In the genomic region with DNA sequence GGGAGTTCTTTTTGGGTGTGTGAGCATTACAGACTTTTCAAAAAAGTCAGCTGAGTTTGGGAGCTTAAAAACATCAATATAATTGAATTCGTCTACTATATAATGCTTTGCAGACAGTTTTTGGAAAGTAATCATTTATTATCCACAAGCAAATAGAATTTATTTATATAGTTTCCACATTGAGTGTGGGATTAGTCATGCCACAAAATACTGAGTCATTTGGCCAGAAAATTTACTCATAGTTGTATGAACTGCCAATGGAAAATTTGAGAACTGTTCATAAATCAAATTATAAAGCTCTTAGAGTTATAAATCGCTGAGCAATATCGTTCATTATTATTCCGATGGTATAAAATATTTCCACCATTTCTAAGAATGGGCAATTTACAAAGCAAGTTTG, we compare ENCODE assay signal across 17 cellular contexts. TPM values are rescaled to one million over a fixed set of nuclear protein-coding genes. Genes with fewer than 3 reads are reported as not detected.
DNase-seq lines count a peak whose midpoint lies in the region; TF ChIP-seq lines count a peak whose summit lies in the region.
"Had no signal": no experiment of that assay in that cellular context is flagged by ENCODE, and none has a peak within 500 bp of the region (broad histone marks: within the 10 kb centered on the region; RNA-seq: fewer than 3 reads in every experiment).

No MANE protein-coding gene starts in this region.

- DNase-seq in MCF 10A (ENCODE audit: unreplicated experiment) (peak; percentile 54), breast epithelium (ENCODE audit: low spot score in 2 of 2) (no peak), SK-N-SH (no peak), fibroblast of mammary gland (ENCODE audit: low read depth) (peak; percentile 86), inferior parietal cortex (ENCODE audit: extremely low spot score) (no peak), DMS79 treated with DMSO at 0.1 percent for 48 hours (lab: John Stamatoyannopoulos, UW) (no peak), DMS153 (lab: John Stamatoyannopoulos, UW) (no peak), NCI-H524 treated with DMSO at 0.1 percent for 48 hours (lab: John Stamatoyannopoulos, UW) (no peak)
- DNase-seq: activated CD4-positive, alpha-beta memory T cell treated with anti-CD3 and anti-CD28 coated beads for 36 hours; activated T-cell treated with anti-CD3 and anti-CD28 coated beads, Interleukin-2, amount 50 U/mL, for 48 hours; Kasumi-1; NCI-H1694 treated with DMSO at 0.1 percent for 48 hours; NCI-H510A treated with DMSO at 0.1 percent for 48 hours; occipital lobe had no signal

- peak; percentile 76 to 98 for TF ChIP-seq EP300 in SK-N-SH (IDR thresholded peaks at IDR 0.05; ENCODE audit: borderline replicate concordance in 1 of 2, low read depth in 1 of 2, low read length in 1 of 2)

- H3K9me3 Mint-ChIP-seq in MCF 10A (ENCODE audit: unreplicated experiment): no peaks in the 10 kb centered on the region
- H3K9me3 Mint-ChIP-seq: activated CD4-positive, alpha-beta memory T cell treated with anti-CD3 and anti-CD28 coated beads for 36 hours; type B pancreatic cell had no signal

- H3K9me2 ChIP-seq in SK-N-SH: no peaks in the 10 kb centered on the region

- H4K20me1 ChIP-seq in SK-N-SH (ENCODE audit: insufficient read depth): no peaks in the 10 kb centered on the region

- TF ChIP-seq POLR2A in breast epithelium (IDR thresholded peaks at IDR 0.05): no peak

- H3K9me3 ChIP-seq in breast epithelium (no peaks in the 10 kb centered on the region), SK-N-SH (no peaks in the 10 kb centered on the region)

- no peaks in the 10 kb centered on the region for H3K36me3 Mint-ChIP-seq in MCF 10A (ENCODE audit: insufficient read depth, unreplicated experiment)
- H3K36me3 Mint-ChIP-seq: activated CD4-positive, alpha-beta memory T cell treated with anti-CD3 and anti-CD28 coated beads for 36 hours; type B pancreatic cell had no signal

- H3K4me1 Mint-ChIP-seq in MCF 10A (ENCODE audit: insufficient read depth, unreplicated experiment): peaks cover 13% of the 10 kb centered on the region

- WGBS in SK-N-SH (ENCODE audit: low lambda C conversion rate): 12% methylated on average over 4 of the region's 4 CpGs

- no peak overlapping the region for H3K4me3 Mint-ChIP-seq in MCF 10A (ENCODE audit: unreplicated experiment)
- H3K4me3 Mint-ChIP-seq: activated CD4-positive, alpha-beta memory T cell treated with anti-CD3 and anti-CD28 coated beads for 36 hours; type B pancreatic cell had no signal

- no peaks in the 10 kb centered on the region for H3K36me3 ChIP-seq in breast epithelium
- no peaks in the 10 kb centered on the region for H3K36me3 ChIP-seq in SK-N-SH (replicated peaks in 1 of 2; ENCODE audit: control insufficient read depth in 1 of 2, insufficient read depth in 2 of 2, low read length in 1 of 2)

- no peaks in the 10 kb centered on the region for H3K4me1 ChIP-seq in breast epithelium
- H3K4me1 ChIP-seq in SK-N-SH (ENCODE audit: control insufficient read depth in 1 of 2, insufficient read depth in 2 of 2, low read depth in 1 of 2, low read length in 1 of 2): peaks cover 0 to 47% of the 10 kb centered on the region in 2 experiments

- intact Hi-C loops in MCF 10A (cut with micrococcal nuclease): loop anchor here (10.0 kb wide), 1 partner anchor 255 kb away; no protein-coding TSS in a partner anchor
- intact Hi-C loops in breast epithelium (cut with DNase I; ENCODE audit: low total_unique reads): loop anchor here (10.0 kb wide), 1 partner anchor 295 kb away; no protein-coding TSS in a partner anchor

- H3K27me3 Mint-ChIP-seq in MCF 10A (ENCODE audit: insufficient read depth, unreplicated experiment): no peaks in the 10 kb centered on the region

- TF ChIP-seq RAD21 in SK-N-SH (IDR thresholded peaks at IDR 0.05; ENCODE audit: low read length): no peak

- no TSS peak for BruUV-seq in MCF 10A (replicated peaks; lab: Mats Ljungman, UMichigan)

- no peak overlapping the region for H3K27ac Mint-ChIP-seq in MCF 10A (ENCODE audit: low read depth, unreplicated experiment)
- H3K27ac Mint-ChIP-seq: activated CD4-positive, alpha-beta memory T cell treated with anti-CD3 and anti-CD28 coated beads for 36 hours; type B pancreatic cell had no signal

- TF ChIP-seq CTCF in MCF 10A (IDR thresholded peaks at IDR 0.05; ENCODE audit: unreplicated experiment) (no peak), breast epithelium (IDR thresholded peaks at IDR 0.05) (no peak), SK-N-SH (IDR thresholded peaks at IDR 0.05) (no peak), fibroblast of mammary gland (conservative IDR thresholded peaks at IDR 0.05; ENCODE audit: control insufficient read depth, insufficient read depth, low read depth, low read length) (no peak)

- H2AFZ ChIP-seq in SK-N-SH (ENCODE audit: low read depth): no peak overlapping the region

- H3K27ac ChIP-seq in breast epithelium (no peak overlapping the region), SK-N-SH (ENCODE audit: low read depth in 2 of 2, low read length in 1 of 2) (peak overlapping the region; percentile 76 to 94; a peak in 3 of 4 replicates)
- H3K27ac ChIP-seq: HL-60 had no signal

- peak overlapping the region; percentile 39; the same call in 1 of the 2 replicates for H3K9ac ChIP-seq in SK-N-SH

- H3K4me3 ChIP-seq in breast epithelium (no peak overlapping the region), SK-N-SH (ENCODE audit: low read depth in 2 of 2, low read length in 1 of 2) (no peak overlapping the region; a peak in 1 of 4 replicates), fibroblast of mammary gland (ENCODE audit: control insufficient read depth, low read depth, low read length) (no peak overlapping the region)
- H3K4me3 ChIP-seq: skin epidermis had no signal

- CTCF ChIA-PET in MCF 10A (lab: Yijun Ruan, JAX): interaction anchor here (1.0 to 15.8 kb wide), 4 partner anchors 36 to 354 kb away, joined by 5 to 154 read pairs (median 38); no protein-coding TSS in a partner anchor
- CTCF ChIA-PET in SK-N-SH (lab: Yijun Ruan, JAX): interaction anchor here (0.6 to 7.3 kb wide), 4 partner anchors 44 to 64 kb away, joined by 3 to 76 read pairs (median 5); no protein-coding TSS in a partner anchor

- H3K27me3 ChIP-seq in breast epithelium: no peaks in the 10 kb centered on the region
- H3K27me3 ChIP-seq in SK-N-SH (ENCODE audit: insufficient read depth): no peaks in the 10 kb centered on the region

- peaks cover 20% of the 10 kb centered on the region for H3K79me2 ChIP-seq in SK-N-SH (ENCODE audit: insufficient read depth)

- H3F3A ChIP-seq in SK-N-SH (replicated peaks; ENCODE audit: insufficient read depth): peaks cover 45% of the 10 kb centered on the region

- peak overlapping the region; percentile 77 for H3K4me2 ChIP-seq in SK-N-SH

- POLR2A ChIA-PET in MCF 10A (lab: Yijun Ruan, JAX) (interaction anchor here (0.9 to 1.8 kb wide), 7 partner anchors 9 to 91 kb away, joined by 3 to 5 read pairs (median 4); no protein-coding TSS in a partner anchor), SK-N-SH (lab: Yijun Ruan, JAX) (no interaction called here)

TF ChIP-seq in SK-N-SH, 30 proteins besides CTCF, POLR2A, EP300 and RAD21 (continues in another document):
- TF ChIP-seq PBX3 (IDR thresholded peaks at IDR 0.05) (peak; percentile 94), POLR2AphosphoS5 (IDR thresholded peaks at IDR 0.05; ENCODE audit: low read depth, low read length) (peak; percentile 82; the same call in 1 of the 2 replicates), RXRA (IDR thresholded peaks at IDR 0.05; ENCODE audit: borderline replicate concordance, low read depth) (peak; percentile 70; the same call in 1 of the 2 replicates), JUND (IDR thresholded peaks at IDR 0.05) (peak; percentile 95), FOXM1 (IDR thresholded peaks at IDR 0.05; ENCODE audit: low read depth) (peak; percentile 93), TEAD4 (IDR thresholded peaks at IDR 0.05; ENCODE audit: borderline replicate concordance, insufficient read depth) (peak; percentile 89), TAF1 (IDR thresholded peaks at IDR 0.05; ENCODE audit: borderline replicate concordance, low read depth, low read length) (no peak), SIN3A (IDR thresholded peaks at IDR 0.05; ENCODE audit: borderline replicate concordance, low read depth, low read length) (0 out of 2 replicates have a peak, but pooled peaks have one; percentile 51), RFX5 (IDR thresholded peaks at IDR 0.05; ENCODE audit: low read length) (no peak), EZH2phosphoT487 (IDR thresholded peaks at IDR 0.05; ENCODE audit: borderline replicate concordance, low read depth) (no peak), MXI1 (IDR thresholded peaks at IDR 0.05; ENCODE audit: low read depth, low read length) (no peak), NRF1 (IDR thresholded peaks at IDR 0.05; ENCODE audit: low read depth, low read length) (no peak), MEF2A (IDR thresholded peaks at IDR 0.05; ENCODE audit: borderline replicate concordance, low read depth) (peak; percentile 74), FOSL2 (IDR thresholded peaks at IDR 0.05; ENCODE audit: borderline replicate concordance, low read depth) (peak; percentile 96), NFIC (IDR thresholded peaks at IDR 0.05; ENCODE audit: borderline replicate concordance) (peak; percentile 95), YY1 (IDR thresholded peaks at IDR 0.05; ENCODE audit: low read depth) (no peak; the same call in 1 of the 2 replicates), TCF12 (IDR thresholded peaks at IDR 0.05) (peak; percentile 94)
- TF ChIP-seq, protein P1, sequence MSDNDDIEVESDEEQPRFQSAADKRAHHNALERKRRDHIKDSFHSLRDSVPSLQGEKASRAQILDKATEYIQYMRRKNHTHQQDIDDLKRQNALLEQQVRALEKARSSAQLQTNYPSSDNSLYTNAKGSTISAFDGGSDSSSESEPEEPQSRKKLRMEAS (IDR thresholded peaks at IDR 0.05; ENCODE audit: low read depth): 0 out of 2 replicates have a peak, but pooled peaks have one; percentile 18

RNA-seq across cellular contexts. Expression of gene BEND6, which starts 5.0 kb away (rescaled TPM):
- 2.1 and 4.2 TPM in 2 replicates for total RNA-seq in MCF 10A (2022)
- 1 to 10 TPM in 1 of 3 donors, under 1 TPM in 2; 0.33 to 1.0 (median 0.80) TPM for total RNA-seq in breast epithelium
- 6.9 and 9.2 TPM in 2 replicates for polyA plus RNA-seq in SK-N-SH (2012; rRNA removed)
- 11.7 and 14.4 TPM in 2 replicates for polyA plus RNA-seq in SK-N-SH (2012; cell fraction: cytosol; rRNA removed)
- 4.1 and 7.0 TPM in 2 replicates for polyA plus RNA-seq in SK-N-SH (2012; cell fraction: nucleus; rRNA removed)
- total RNA-seq: activated CD4-positive, alpha-beta memory T cell treated with anti-CD3 and anti-CD28 coated beads for 36 hours had no signal

Comparison
In these comparisons a context has a peak if more than half of its experiments do, and no peak if none do; other contexts are left out.
1. DNase-seq: peak in MCF 10A (single experiment) and fibroblast of mammary gland (single experiment); none in breast epithelium (0 of 2), SK-N-SH (single experiment), inferior parietal cortex (single experiment), DMS79 treated with DMSO at 0.1 percent for 48 hours (single experiment), DMS153 (single experiment) and NCI-H524 treated with DMSO at 0.1 percent for 48 hours (single experiment).
2. H3K27ac ChIP-seq: peak in SK-N-SH (2 of 2); none in breast epithelium (0 of 2).